Comparison of ENCODE assay signal across 11 cellular contexts in genomic region chr2:220504890-220505564, GRCh38.
A peak's percentile ranks its signal among the peaks of the same experiment; 100 is the strongest.
DNase-seq lines count a peak whose midpoint lies in the region; ATAC-seq lines count a peak whose summit lies in the region.
"Had no signal": no experiment of that assay in that cellular context is flagged by ENCODE, and none has a peak within 500 bp of the region (broad histone marks: within the 10 kb centered on the region; RNA-seq: fewer than 3 reads in every experiment).

No MANE protein-coding gene starts in this region.

- no peaks in the 10 kb centered on the region for H3K36me3 Mint-ChIP-seq in stimulated activated memory B cell treated with anti-CD40 and anti-IgM and Interleukin-4, amounts not matched to agents 10 μg/mL and 1 μg/mL and 100 μg/mL, for 72 hours
- no peaks in the 10 kb centered on the region for H3K36me3 Mint-ChIP-seq in activated T-cell treated with anti-CD3 and anti-CD28 coated beads, Interleukin-2, amount 50 U/mL, for 4 hours (ENCODE audit: insufficient read depth)
- H3K36me3 Mint-ChIP-seq: activated naive CD8-positive, alpha-beta T cell treated with anti-CD3 and anti-CD28 coated beads, Interleukin-2, amount 10 ng/mL, durations not matched to agents 7 days and 5 days had no signal

- no peak overlapping the region for H3K4me3 Mint-ChIP-seq in stimulated activated memory B cell treated with anti-CD40 and anti-IgM and Interleukin-4, amounts not matched to agents 10 μg/mL and 1 μg/mL and 100 μg/mL, for 72 hours
- H3K4me3 Mint-ChIP-seq in activated T-cell treated with anti-CD3 and anti-CD28 coated beads, Interleukin-2, amount 50 U/mL, for 4 hours: no peak overlapping the region
- H3K4me3 Mint-ChIP-seq: activated naive CD8-positive, alpha-beta T cell treated with anti-CD3 and anti-CD28 coated beads, Interleukin-2, amount 10 ng/mL, durations not matched to agents 7 days and 5 days had no signal

- no peak overlapping the region for H3K4me3 ChIP-seq in skeletal muscle satellite cell (ENCODE audit: low read length)

- H3K27me3 Mint-ChIP-seq in stimulated activated memory B cell treated with anti-CD40 and anti-IgM and Interleukin-4, amounts not matched to agents 10 μg/mL and 1 μg/mL and 100 μg/mL, for 72 hours: no peaks in the 10 kb centered on the region
- no peaks in the 10 kb centered on the region for H3K27me3 Mint-ChIP-seq in activated T-cell treated with anti-CD3 and anti-CD28 coated beads, Interleukin-2, amount 50 U/mL, for 4 hours (ENCODE audit: low read depth)
- H3K27me3 Mint-ChIP-seq: activated naive CD8-positive, alpha-beta T cell treated with anti-CD3 and anti-CD28 coated beads, Interleukin-2, amount 10 ng/mL, durations not matched to agents 7 days and 5 days had no signal

- ATAC-seq in GM21423 (IDR thresholded peaks at IDR 0.05; ENCODE audit: unreplicated experiment): no peak
- ATAC-seq in stimulated activated memory B cell treated with anti-CD40 and anti-IgM and Interleukin-4, amounts not matched to agents 10 μg/mL and 1 μg/mL and 100 μg/mL, for 72 hours: no peak
- no peak for ATAC-seq in activated T-cell treated with anti-CD3 and anti-CD28 coated beads, Interleukin-2, amount 50 U/mL, for 4 hours

- no peaks in the 10 kb centered on the region for H3K36me3 ChIP-seq in skeletal muscle satellite cell (ENCODE audit: insufficient read depth, low read length)

- peak overlapping the region; percentile 79 for H3K27ac ChIP-seq in epithelial cell of prostate

- no peaks in the 10 kb centered on the region for H3K9me3 ChIP-seq in skeletal muscle satellite cell (replicated peaks; ENCODE audit: low read length)

- peak overlapping the region; percentile 48 for H3K4me2 ChIP-seq in skeletal muscle satellite cell (ENCODE audit: low read length)

- no peaks in the 10 kb centered on the region for H3K27me3 ChIP-seq in skeletal muscle satellite cell (ENCODE audit: control insufficient read depth, insufficient read depth, low read length)

- no peaks in the 10 kb centered on the region for H3K4me1 Mint-ChIP-seq in stimulated activated memory B cell treated with anti-CD40 and anti-IgM and Interleukin-4, amounts not matched to agents 10 μg/mL and 1 μg/mL and 100 μg/mL, for 72 hours
- no peaks in the 10 kb centered on the region for H3K4me1 Mint-ChIP-seq in activated T-cell treated with anti-CD3 and anti-CD28 coated beads, Interleukin-2, amount 50 U/mL, for 4 hours (ENCODE audit: low read depth)
- H3K4me1 Mint-ChIP-seq: activated naive CD8-positive, alpha-beta T cell treated with anti-CD3 and anti-CD28 coated beads, Interleukin-2, amount 10 ng/mL, durations not matched to agents 7 days and 5 days had no signal

- DNase-seq in HS-5 (ENCODE audit: low read depth) (peak; percentile 50), NCI-H748 treated with DMSO at 0.1 percent for 48 hours (lab: John Stamatoyannopoulos, UW) (peak; percentile 99), epithelial cell of prostate (ENCODE audit: low read depth, low spot score) (peak; percentile 88), NCI-H524 treated with DMSO at 0.1 percent for 48 hours (lab: John Stamatoyannopoulos, UW) (no peak)
- no peak for DNase-seq in activated T-cell treated with anti-CD3 and anti-CD28 coated beads, Interleukin-2, amount 50 U/mL, for 4 hours
- DNase-seq: activated naive CD8-positive, alpha-beta T cell treated with anti-CD3 and anti-CD28 coated beads, Interleukin-2, amount 10 ng/mL, durations not matched to agents 7 days and 5 days; Karpas-422; substantia nigra had no signal

- H3K4me1 ChIP-seq in skeletal muscle satellite cell (ENCODE audit: control insufficient read depth, insufficient read depth, low read length): peaks cover 22% of the 10 kb centered on the region

- no peaks in the 10 kb centered on the region for H3K9me3 Mint-ChIP-seq in stimulated activated memory B cell treated with anti-CD40 and anti-IgM and Interleukin-4, amounts not matched to agents 10 μg/mL and 1 μg/mL and 100 μg/mL, for 72 hours
- no peaks in the 10 kb centered on the region for H3K9me3 Mint-ChIP-seq in activated T-cell treated with anti-CD3 and anti-CD28 coated beads, Interleukin-2, amount 50 U/mL, for 4 hours

- no peak overlapping the region for H3K9ac ChIP-seq in skeletal muscle satellite cell (ENCODE audit: low read depth, low read length)

- H3K27ac Mint-ChIP-seq in stimulated activated memory B cell treated with anti-CD40 and anti-IgM and Interleukin-4, amounts not matched to agents 10 μg/mL and 1 μg/mL and 100 μg/mL, for 72 hours: no peak overlapping the region
- H3K27ac Mint-ChIP-seq: activated naive CD8-positive, alpha-beta T cell treated with anti-CD3 and anti-CD28 coated beads, Interleukin-2, amount 10 ng/mL, durations not matched to agents 7 days and 5 days had no signal

Comparison
In these comparisons a context has a peak if more than half of its experiments do, and no peak if none do; other contexts are left out.
1. DNase-seq: peak in HS-5 (single experiment), NCI-H748 treated with DMSO at 0.1 percent for 48 hours (single experiment) and epithelial cell of prostate (single experiment); none in NCI-H524 treated with DMSO at 0.1 percent for 48 hours (single experiment) and activated T-cell treated with anti-CD3 and anti-CD28 coated beads, Interleukin-2, amount 50 U/mL, for 4 hours (single experiment).